11 cellular contexts compared by ENCODE assay signal in the genomic region with DNA sequence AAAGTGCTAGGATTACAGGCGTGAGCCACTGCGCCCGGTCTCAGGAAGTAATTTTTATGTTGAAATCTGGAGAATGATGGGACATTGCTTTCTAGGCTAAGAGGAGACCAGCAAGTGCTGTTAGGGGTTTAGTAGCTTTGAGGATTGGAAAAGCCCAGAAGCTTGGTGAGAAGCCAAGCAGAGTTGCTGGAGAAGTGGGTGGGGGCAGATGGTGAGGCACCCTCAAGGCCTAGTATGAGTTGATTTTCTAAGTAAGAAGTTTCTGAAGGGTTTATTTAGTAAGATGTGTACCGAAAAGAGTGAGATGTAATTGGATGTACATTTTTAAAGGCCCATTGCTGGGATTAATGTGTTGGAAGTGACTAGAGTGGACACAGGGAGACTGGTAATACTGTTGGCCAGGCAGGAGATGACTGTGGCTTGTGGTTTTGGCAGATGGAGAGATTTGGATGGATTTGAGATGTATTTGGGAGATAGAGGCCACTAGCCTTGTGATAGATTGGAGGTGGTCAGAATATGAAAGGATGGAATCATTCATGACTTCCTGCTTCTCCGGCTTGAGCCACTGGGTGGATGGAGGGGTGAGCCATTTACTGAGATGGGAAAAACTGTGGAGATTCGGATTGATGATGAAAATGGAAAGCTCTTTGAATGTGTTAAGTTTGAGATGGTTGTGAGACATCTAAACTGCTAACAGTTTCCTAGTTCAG. TPM values are rescaled to one million over a fixed set of nuclear protein-coding genes. Genes with fewer than 3 reads are reported as not detected.
DNase-seq lines count a peak whose midpoint lies in the region; ATAC-seq and TF ChIP-seq lines count a peak whose summit lies in the region.
"Had no signal": no experiment of that assay in that cellular context is flagged by ENCODE, and none has a peak within 500 bp of the region (broad histone marks: within the 10 kb centered on the region; RNA-seq: fewer than 3 reads in every experiment).

No MANE protein-coding gene starts in this region.

- H3K9me3 ChIP-seq in MG63 (no peaks in the 10 kb centered on the region), smooth muscle cell (replicated peaks; ENCODE audit: low read depth) (no peaks in the 10 kb centered on the region)

- no peak for TF ChIP-seq CTCF in smooth muscle cell (IDR thresholded peaks at IDR 0.05; ENCODE audit: borderline replicate concordance, insufficient read depth, poor library complexity, severe bottlenecking)

- H3K4me3 ChIP-seq in MG63 (no peak overlapping the region), skeletal muscle cell (ENCODE audit: low read depth, low read length) (no peak overlapping the region), smooth muscle cell (no peak overlapping the region)

- no peak overlapping the region for H3K4me2 ChIP-seq in smooth muscle cell

- H3K36me3 ChIP-seq in MG63: no peaks in the 10 kb centered on the region
- H3K36me3 ChIP-seq in smooth muscle cell (ENCODE audit: low read depth): peaks cover 9% of the 10 kb centered on the region

- 94% methylated on average over 6 of the region's 6 CpGs for WGBS in smooth muscle cell (ENCODE audit: low lambda C conversion rate)

- peak; percentile 18 for DNase-seq in activated naive CD4-positive, alpha-beta T cell treated with Interleukin-2 at 50 U/mL for 16 hours
- no peak for DNase-seq in activated naive CD4-positive, alpha-beta T cell (lab: John Stamatoyannopoulos, UW)
- DNase-seq in MG63 (peak; percentile 67), amniotic epithelial cell (ENCODE audit: low read depth) (peak; percentile 82), skeletal muscle cell (ENCODE audit: low read depth) (peak; percentile 15), smooth muscle cell (lab: John Stamatoyannopoulos, UW; ENCODE audit: unreplicated experiment) (no peak), nucleus accumbens (lab: John Stamatoyannopoulos, UW) (no peak)
- DNase-seq: hypothalamus, NCI-H524 had no signal

- H3K27me3 ChIP-seq in MG63 (no peaks in the 10 kb centered on the region), smooth muscle cell (ENCODE audit: low read depth) (no peaks in the 10 kb centered on the region)

- peaks cover 18% of the 10 kb centered on the region for H3K79me2 ChIP-seq in smooth muscle cell (ENCODE audit: low read depth)

- H3K27ac ChIP-seq in smooth muscle cell (ENCODE audit: low read depth): no peak overlapping the region
- H3K27ac ChIP-seq: C4-2B had no signal

- ATAC-seq in HG03045 (IDR thresholded peaks at IDR 0.05; ENCODE audit: unreplicated experiment): no peak

- peaks cover 4% of the 10 kb centered on the region for H3F3A ChIP-seq in smooth muscle cell (ENCODE audit: low read depth)

- no peak overlapping the region for H2AFZ ChIP-seq in smooth muscle cell (ENCODE audit: low read depth)

- no peak overlapping the region for H3K9ac ChIP-seq in smooth muscle cell (ENCODE audit: low read depth)

- peaks cover 15% of the 10 kb centered on the region for H3K4me1 ChIP-seq in smooth muscle cell (ENCODE audit: low read depth)

- H4K20me1 ChIP-seq in smooth muscle cell (ENCODE audit: low read depth): no peaks in the 10 kb centered on the region

RNA-seq across cellular contexts. Expression of gene LRRC28, which starts 2.3 kb away (rescaled TPM):
- total RNA-seq in MG63 (2014; rRNA removed; shearing (Covaris generic); ENCODE audit: low replicate concordance): 14.3 and 32.9 TPM in 2 replicates
- 28.8 and 53.5 TPM in 2 replicates for total RNA-seq in smooth muscle cell
- polyA plus RNA-seq in smooth muscle cell: 22.2 and 26.5 TPM in 2 replicates

RNA-seq across cellular contexts. Expression of gene TTC23, which starts 4.2 kb away (rescaled TPM):
- 6.7 and 12.2 TPM in 2 replicates for total RNA-seq in MG63 (2014; rRNA removed; shearing (Covaris generic); ENCODE audit: low replicate concordance)
- 45.4 and 76.8 TPM in 2 replicates for total RNA-seq in smooth muscle cell
- polyA plus RNA-seq in smooth muscle cell: 25.0 and 27.0 TPM in 2 replicates

Comparison
In these comparisons a context has a peak if more than half of its experiments do, and no peak if none do; other contexts are left out.
1. DNase-seq: peak in activated naive CD4-positive, alpha-beta T cell treated with Interleukin-2 at 50 U/mL for 16 hours (single experiment), MG63 (single experiment), amniotic epithelial cell (single experiment) and skeletal muscle cell (single experiment); none in activated naive CD4-positive, alpha-beta T cell (0 of 4), smooth muscle cell (single experiment) and nucleus accumbens (0 of 56).